ENCODE assay signal across 10 cellular contexts in genomic region chr1:231162970-231163830, GRCh38. TPM values are rescaled to one million over a fixed set of nuclear protein-coding genes. Genes with fewer than 3 reads are reported as not detected.
DNase-seq lines count a peak whose midpoint lies in the region; ATAC-seq and TF ChIP-seq lines count a peak whose summit lies in the region.
"Had no signal": no experiment of that assay in that cellular context is flagged by ENCODE, and none has a peak within 500 bp of the region (broad histone marks: within the 10 kb centered on the region; RNA-seq: fewer than 3 reads in every experiment).

No MANE protein-coding gene starts in this region.

- H3K9me3 ChIP-seq in heart left ventricle (no peaks in the 10 kb centered on the region), subcutaneous abdominal adipose tissue (ENCODE audit: control insufficient read depth in 5 of 5, low read length in 5 of 5) (no peaks in the 10 kb centered on the region)

- peak overlapping the region in 11 of 12 donors; percentile 21 to 59 (median 48) for H3K4me3 ChIP-seq in heart left ventricle
- peak overlapping the region; percentile 30; the same call in 1 of the 2 replicates for H3K4me3 ChIP-seq in WI38 (ENCODE audit: low read depth, low read length)
- peak overlapping the region in 4 of 5 donors; percentile 17 to 59 (median 51) for H3K4me3 ChIP-seq in subcutaneous abdominal adipose tissue (ENCODE audit: low read depth in 1 of 5, low read length in 5 of 5)

- no peak for ATAC-seq in heart left ventricle
- ATAC-seq in GM18861 (IDR thresholded peaks at IDR 0.05; ENCODE audit: unreplicated experiment), result no peak
- ATAC-seq in HG03354 (IDR thresholded peaks at IDR 0.05; ENCODE audit: poor library complexity, severe bottlenecking, unreplicated experiment), result no peak

- no peak for TF ChIP-seq POLR2A in heart left ventricle (IDR thresholded peaks at IDR 0.05)

- WGBS in heart left ventricle, 4 donors, result 6 to 10% (median 7%) methylated on average over 32 to 98 of the region's 98 CpGs; no CpG with 5 or more reads in 1 of the 4 donors

- no peaks in the 10 kb centered on the region for H3K36me3 ChIP-seq in heart left ventricle
- no peaks in the 10 kb centered on the region for H3K36me3 ChIP-seq in subcutaneous abdominal adipose tissue (ENCODE audit: control insufficient read depth in 5 of 5, insufficient read depth in 5 of 5, low read length in 5 of 5)

- intact Hi-C loops in heart left ventricle (cut with DNase I) (no loop called here), cardiac septum (cut with DNase I) (no loop called here)

- TF ChIP-seq CTCF in heart left ventricle (IDR thresholded peaks at IDR 0.05), result no peak
- TF ChIP-seq CTCF in WI38 (IDR thresholded peaks at IDR 0.05; ENCODE audit: low read depth, low read length), result no peak

- in situ Hi-C loops in ACHN (cut with HindIII; ENCODE audit: low pct_ligation_motif_present, low pct_unique_long_range_greater_than_20kb, low sequenced_read_pairs), result no loop called here

- H3K4me1 ChIP-seq in heart left ventricle, result peaks cover 5 to 34% (median 21%) of the 10 kb centered on the region in 12 donors
- H3K4me1 ChIP-seq in subcutaneous abdominal adipose tissue (ENCODE audit: control insufficient read depth in 5 of 5, insufficient read depth in 5 of 5, low read length in 5 of 5), result peaks cover 0 to 34% (median 24%) of the 10 kb centered on the region in 5 donors

- H3K9ac ChIP-seq in subcutaneous abdominal adipose tissue (ENCODE audit: low read length in 5 of 5), result no peak overlapping the region

- no peak overlapping the region for H3K27ac ChIP-seq in heart left ventricle
- H3K27ac ChIP-seq in subcutaneous abdominal adipose tissue (ENCODE audit: low read depth, low read length), result no peak overlapping the region

- DNase-seq in heart left ventricle (no peak), cardiac septum (ENCODE audit: low spot score) (no peak), iPS-NIHi11 (ENCODE audit: low spot score) (peak; percentile 43), ACHN (no peak)
- DNase-seq: COR-L47 had no signal

- H3K27me3 ChIP-seq in heart left ventricle, result peaks cover 27 to 81% (median 49%) of the 10 kb centered on the region in 9 donors
- peaks cover 16 to 33% (median 23%) of the 10 kb centered on the region in 5 donors for H3K27me3 ChIP-seq in subcutaneous abdominal adipose tissue (ENCODE audit: control insufficient read depth in 5 of 5, insufficient read depth in 4 of 5, low read length in 5 of 5)

RNA-seq across cellular contexts. Expression of gene TRIM67, which starts 1.3 kb away (rescaled TPM):
- total RNA-seq in heart left ventricle (under 1 TPM in 3 of 9 donors, not detected in 6; 0.12 to 0.16 (median 0.13) TPM), cardiac septum (0.24 TPM)
- not detected for polyA plus RNA-seq in heart left ventricle
- total RNA-seq: T-helper 1 cell treated with Interleukin-12 subunit alpha and Interleukin-12 subunit beta and Interleukin-4 antibody, amounts not matched to agents 30 ng/mL and 1 ng/mL, for 36 hours had no signal
